In genomic region chr3:179603831-179604230, GRCh38 we compare ENCODE assay signal across 8 cellular contexts. TPM values are rescaled to one million over a fixed set of nuclear protein-coding genes. Genes with fewer than 3 reads are reported as not detected.
DNase-seq lines count a peak whose midpoint lies in the region; ATAC-seq and TF ChIP-seq lines count a peak whose summit lies in the region.

No MANE protein-coding gene starts in this region.

- peak overlapping the region; percentile 95 for H3K27ac ChIP-seq in A673 (ENCODE audit: low read depth, low read length, poor library complexity, severe bottlenecking)
- H3K27ac ChIP-seq in HL-60 (replicated peaks), result peak overlapping the region; percentile 98
- peak overlapping the region; percentile 90 to 94 for H3K27ac ChIP-seq in breast epithelium
- peak overlapping the region; percentile 89 for H3K27ac ChIP-seq in mesodermal cell (ENCODE audit: low read depth, low read length, severe bottlenecking)

- H3K4me1 ChIP-seq in A673 (ENCODE audit: insufficient read depth, low read length, poor library complexity, severe bottlenecking) (peaks cover 7% of the 10 kb centered on the region), breast epithelium (peaks cover 0 to 7% of the 10 kb centered on the region in 2 donors), mesodermal cell (ENCODE audit: control insufficient read depth, insufficient read depth, low read length, poor library complexity, severe bottlenecking) (no peaks in the 10 kb centered on the region)

- no peak for TF ChIP-seq POLR2A in breast epithelium (IDR thresholded peaks at IDR 0.05)

- intact Hi-C loops in A673 (cut with micrococcal nuclease; ENCODE audit: unreplicated experiment), result no loop called here
- intact Hi-C loops in breast epithelium (cut with DNase I; ENCODE audit: low total_unique reads), result no loop called here

- BruUV-seq in A673 (replicated peaks; lab: Mats Ljungman, UMichigan), result no TSS peak

- TF ChIP-seq CTCF in A673 (conservative IDR thresholded peaks at IDR 0.05; ENCODE audit: low read depth, low read length) (no peak), HL-60 (IDR thresholded peaks at IDR 0.05; ENCODE audit: insufficient read depth, low read length) (no peak), breast epithelium (IDR thresholded peaks at IDR 0.05) (no peak)

- WGBS in mesodermal cell (ENCODE audit: insufficient coverage in 2 of 2), 2 experiments, result 10% methylated on average over 2 of the region's 3 CpGs; no CpG with 5 or more reads in 1 of the 2 experiments

- DNase-seq in A673 (ENCODE audit: low spot score) (no peak), HL-60 (ENCODE audit: low read depth in 1 of 2, low spot score in 1 of 2) (no peak), breast epithelium (ENCODE audit: low spot score in 2 of 2) (no peak), CD1c-positive myeloid dendritic cell (ENCODE audit: extremely low spot score) (no peak)

- CTCF ChIA-PET in A673 (lab: Charles Lee), result no interaction called here

- H3K27me3 ChIP-seq in A673 (replicated peaks; ENCODE audit: insufficient read depth, low read depth, low read length, poor library complexity), result no peaks in the 10 kb centered on the region
- H3K27me3 ChIP-seq in HL-60 (ENCODE audit: insufficient read depth, poor library complexity, severe bottlenecking), result no peaks in the 10 kb centered on the region
- H3K27me3 ChIP-seq in breast epithelium, result no peaks in the 10 kb centered on the region

- POLR2A ChIA-PET in A673 (lab: Charles Lee; ENCODE audit: low non-redundant PET), result no interaction called here

- H3K4me3 ChIP-seq in A673 (ENCODE audit: low read depth, low read length, poor library complexity, severe bottlenecking) (peak overlapping the region; percentile 85), HL-60 (replicated peaks; ENCODE audit: insufficient read depth, low read length) (peak overlapping the region; percentile 84), breast epithelium (peak overlapping the region; percentile 65 to 86 (median 81)), mesodermal cell (ENCODE audit: extremely low read depth, insufficient read depth, low read length, poor library complexity, severe bottlenecking) (peak overlapping the region; percentile 87)

- H3K36me3 ChIP-seq in A673 (ENCODE audit: insufficient read depth, low read length, poor library complexity, severe bottlenecking) (peaks cover 47% of the 10 kb centered on the region), breast epithelium (no peaks in the 10 kb centered on the region), mesodermal cell (ENCODE audit: control insufficient read depth, insufficient read depth, low read length) (peaks cover 40% of the 10 kb centered on the region)

- ATAC-seq in HG02840 (IDR thresholded peaks at IDR 0.05; ENCODE audit: low FRiP score, unreplicated experiment), result no peak
- no peak for ATAC-seq in HG03460 (IDR thresholded peaks at IDR 0.05; ENCODE audit: unreplicated experiment)
- no peak for ATAC-seq in HG03280 (IDR thresholded peaks at IDR 0.05; ENCODE audit: unreplicated experiment)

- H3K9me3 ChIP-seq in A673 (ENCODE audit: low read depth, low read length, poor library complexity, severe bottlenecking), result no peaks in the 10 kb centered on the region
- H3K9me3 ChIP-seq in breast epithelium, result no peaks in the 10 kb centered on the region
- no peaks in the 10 kb centered on the region for H3K9me3 ChIP-seq in mesodermal cell (ENCODE audit: control insufficient read depth, low read length)

RNA-seq across cellular contexts. Expression of gene MRPL47, which starts 0.6 kb away (rescaled TPM):
- total RNA-seq in A673 (2021), result 84.6 and 88.0 TPM in 2 replicates
- total RNA-seq in breast epithelium, result 10 to 100 TPM; 21.4 to 28.5 (median 23.4) TPM
- 64.7 TPM for polyA plus RNA-seq in mesodermal cell (2013, experiment 1 of 2)
- 75.5 TPM for polyA plus RNA-seq in mesodermal cell (2013, experiment 2 of 2)

RNA-seq across cellular contexts. Expression of gene NDUFB5, which starts 0.8 kb away (rescaled TPM):
- 96.2 and 109 TPM in 2 replicates for total RNA-seq in A673 (2021)
- 10 to 100 TPM; 62.6 to 97.5 (median 95.9) TPM for total RNA-seq in breast epithelium
- 118 TPM for polyA plus RNA-seq in mesodermal cell (2013, experiment 1 of 2)
- 137 TPM for polyA plus RNA-seq in mesodermal cell (2013, experiment 2 of 2)

RNA-seq across cellular contexts. Expression of gene ACTL6A, which starts 41.1 kb away (rescaled TPM):
- total RNA-seq in A673 (2021) (140 and 153 TPM in 2 replicates), breast epithelium (10 to 100 TPM; 37.1 to 58.1 (median 46.2) TPM)
- polyA plus RNA-seq in mesodermal cell (2013, experiment 1 of 2), result 73.6 TPM
- polyA plus RNA-seq in mesodermal cell (2013, experiment 2 of 2), result 84.2 TPM

RNA-seq across cellular contexts. Expression of gene USP13, which starts 49.0 kb away (rescaled TPM):
- total RNA-seq in A673 (2021), result 33.0 and 37.4 TPM in 2 replicates
- 10 to 100 TPM; 11.4 to 17.3 (median 11.8) TPM for total RNA-seq in breast epithelium
- 14.0 TPM for polyA plus RNA-seq in mesodermal cell (2013, experiment 1 of 2)
- polyA plus RNA-seq in mesodermal cell (2013, experiment 2 of 2), result 15.2 TPM
